Comparison of ENCODE assay signal across 23 cellular contexts in genomic region chr10:91017202-91017601, GRCh38.
DNase-seq lines count a peak whose midpoint lies in the region; ATAC-seq and TF ChIP-seq lines count a peak whose summit lies in the region.
"Had no signal": no experiment of that assay in that cellular context is flagged by ENCODE, and none has a peak within 500 bp of the region (broad histone marks: within the 10 kb centered on the region; RNA-seq: fewer than 3 reads in every experiment).

No MANE protein-coding gene starts in this region.

- CTCF ChIA-PET in PC-9 (lab: Charles Lee) = no interaction called here

- H3K36me3 ChIP-seq in PC-9 (ENCODE audit: low read depth) = no peaks in the 10 kb centered on the region
- H3K36me3 ChIP-seq: Peyer's patch had no signal

- H4K20me1 ChIP-seq in PC-9 (ENCODE audit: insufficient read depth) = no peaks in the 10 kb centered on the region

- no peak for DNase-seq in coronary artery (ENCODE audit: low spot score)
- DNase-seq in midbrain (lab: John Stamatoyannopoulos, UW) = peak; percentile 29
- DNase-seq in stimulated activated effector memory CD8-positive, alpha-beta T cell treated with anti-CD3 and anti-CD28 coated beads, Interleukin-12 subunit alpha, Interleukin-12 subunit beta, amount 100 ng/mL, for 72 hours (ENCODE audit: low spot score in 2 of 2) = no peak
- no peak for DNase-seq in amniotic stem cell (lab: John Stamatoyannopoulos, UW)
- DNase-seq in NCI-H2171 (lab: John Stamatoyannopoulos, UW) = no peak
- no peak for DNase-seq in Ammon's horn (ENCODE audit: low spot score)
- no peak for DNase-seq in PC-9
- DNase-seq: Caco-2; CD4-positive, CD25-positive, alpha-beta regulatory T cell; DMS 273 treated with DMSO at 0.1 percent for 48 hours; DND-41; H7; KG1; NCI-H1092 treated with DMSO at 0.1 percent for 48 hours; NCI-H1436 treated with DMSO at 0.1 percent for 48 hours; NCI-H1930; NCI-H226; NCI-H510A treated with DMSO at 0.1 percent for 48 hours; NCI-H748 treated with DMSO at 0.1 percent for 48 hours; Peyer's patch had no signal

- no peak overlapping the region for H3K27ac Mint-ChIP-seq in stimulated activated effector memory CD8-positive, alpha-beta T cell treated with anti-CD3 and anti-CD28 coated beads, Interleukin-12 subunit alpha, Interleukin-12 subunit beta, amount 100 ng/mL, for 72 hours
- H3K27ac Mint-ChIP-seq: CD4-positive, CD25-positive, alpha-beta regulatory T cell had no signal

- H3K27ac ChIP-seq in coronary artery = peak overlapping the region; percentile 4
- H3K27ac ChIP-seq in PC-9 = no peak overlapping the region
- H3K27ac ChIP-seq: A549, Peyer's patch had no signal

- H3K4me3 Mint-ChIP-seq in stimulated activated effector memory CD8-positive, alpha-beta T cell treated with anti-CD3 and anti-CD28 coated beads, Interleukin-12 subunit alpha, Interleukin-12 subunit beta, amount 100 ng/mL, for 72 hours = no peak overlapping the region
- H3K4me3 Mint-ChIP-seq: CD4-positive, CD25-positive, alpha-beta regulatory T cell had no signal

- H2AFZ ChIP-seq in PC-9 = no peak overlapping the region

- H3K27me3 ChIP-seq in PC-9 (ENCODE audit: insufficient read depth, low read depth) = no peaks in the 10 kb centered on the region
- H3K27me3 ChIP-seq: Peyer's patch had no signal

- no peaks in the 10 kb centered on the region for H3K9me3 Mint-ChIP-seq in stimulated activated effector memory CD8-positive, alpha-beta T cell treated with anti-CD3 and anti-CD28 coated beads, Interleukin-12 subunit alpha, Interleukin-12 subunit beta, amount 100 ng/mL, for 72 hours

- H3K4me1 Mint-ChIP-seq in stimulated activated effector memory CD8-positive, alpha-beta T cell treated with anti-CD3 and anti-CD28 coated beads, Interleukin-12 subunit alpha, Interleukin-12 subunit beta, amount 100 ng/mL, for 72 hours = peaks cover 4% of the 10 kb centered on the region
- H3K4me1 Mint-ChIP-seq: CD4-positive, CD25-positive, alpha-beta regulatory T cell had no signal

- BruUV-seq in PC-9 (replicated peaks; lab: Mats Ljungman, UMichigan) = no TSS peak

- POLR2A ChIA-PET in PC-9 (lab: Charles Lee; ENCODE audit: unreplicated experiment) = interaction anchor here (0.6 kb wide), 1 partner anchor 48 kb away, joined by 3 read pairs; no protein-coding TSS in a partner anchor

- TF ChIP-seq CTCF in coronary artery (IDR thresholded peaks at IDR 0.05) (no peak), PC-9 (conservative IDR thresholded peaks at IDR 0.05) (no peak)

- intact Hi-C loops in PC-9 (cut with micrococcal nuclease; ENCODE audit: unreplicated experiment) = no loop called here

- H3K9me3 ChIP-seq in PC-9 (ENCODE audit: insufficient read depth, low read depth) = no peaks in the 10 kb centered on the region
- H3K9me3 ChIP-seq: A549, Caco-2, Peyer's patch had no signal

- H3K4me2 ChIP-seq in PC-9 = no peak overlapping the region
- H3K4me2 ChIP-seq: A549 had no signal

- H3K9me2 ChIP-seq in PC-9 (ENCODE audit: insufficient read depth) = no peaks in the 10 kb centered on the region

- no peaks in the 10 kb centered on the region for H3K79me2 ChIP-seq in PC-9 (ENCODE audit: low read depth)

- peak; percentile 48 for ATAC-seq in HG02610 (IDR thresholded peaks at IDR 0.05; ENCODE audit: unreplicated experiment)
- peak; percentile 87 for ATAC-seq in stimulated activated effector memory CD8-positive, alpha-beta T cell treated with anti-CD3 and anti-CD28 coated beads, Interleukin-12 subunit alpha, Interleukin-12 subunit beta, amount 100 ng/mL, for 72 hours
- ATAC-seq: A549, SK-N-SH treated with all-trans-retinoic acid at 6 μM for 48 hours had no signal

- H3F3A ChIP-seq in PC-9 (ENCODE audit: insufficient read depth, low read depth) = no peaks in the 10 kb centered on the region

- H3K4me3 ChIP-seq in coronary artery (no peak overlapping the region), PC-9 (no peak overlapping the region)
- H3K4me3 ChIP-seq: A549, Peyer's patch had no signal

- no peaks in the 10 kb centered on the region for H3K4me1 ChIP-seq in PC-9 (replicated peaks; ENCODE audit: insufficient read depth)
- H3K4me1 ChIP-seq: A549, Caco-2, Peyer's patch had no signal

- no peaks in the 10 kb centered on the region for H3K36me3 Mint-ChIP-seq in stimulated activated effector memory CD8-positive, alpha-beta T cell treated with anti-CD3 and anti-CD28 coated beads, Interleukin-12 subunit alpha, Interleukin-12 subunit beta, amount 100 ng/mL, for 72 hours
- H3K36me3 Mint-ChIP-seq: CD4-positive, CD25-positive, alpha-beta regulatory T cell had no signal
